ENCODE assay signal across 30 cellular contexts in the genomic region with DNA sequence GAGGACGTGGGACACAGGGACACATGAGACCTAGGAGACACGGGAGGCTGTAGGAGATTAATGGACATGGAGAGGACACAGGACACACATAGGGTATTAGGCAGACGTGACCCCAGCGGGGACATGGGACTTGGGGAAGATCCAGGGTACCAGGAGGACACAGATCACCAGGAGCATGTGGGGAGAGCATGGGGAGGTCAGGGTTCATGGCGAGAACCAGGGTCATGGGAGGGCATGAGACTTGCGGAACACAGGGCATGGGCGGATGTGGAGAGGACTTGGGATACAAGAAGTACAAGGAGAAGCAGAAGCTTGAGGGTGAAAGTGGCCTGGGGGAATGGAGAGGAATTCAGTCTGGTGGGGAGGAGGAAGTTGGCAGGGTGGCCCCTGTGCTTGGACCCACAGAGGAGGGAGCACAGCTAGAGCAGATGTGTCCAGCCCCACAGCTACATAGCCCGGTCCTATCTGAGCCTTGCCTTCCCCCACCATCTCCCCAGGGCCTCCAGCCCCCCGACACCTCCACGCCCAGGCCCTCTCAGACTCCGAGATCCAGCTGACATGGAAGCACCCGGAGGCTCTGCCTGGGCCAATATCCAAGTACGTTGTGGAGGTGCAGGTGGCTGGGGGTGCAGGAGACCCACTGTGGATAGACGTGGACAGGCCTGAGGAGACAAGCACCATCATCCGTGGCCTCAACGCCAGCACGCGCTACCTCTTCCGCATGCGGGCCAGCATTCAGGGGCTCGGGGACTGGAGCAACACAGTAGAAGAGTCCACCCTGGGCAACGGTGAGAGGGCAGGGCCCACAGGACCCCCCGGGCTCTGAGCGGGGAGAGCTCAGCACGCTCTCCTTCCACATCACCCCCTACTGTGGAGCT. TPM values are rescaled to one million over a fixed set of nuclear protein-coding genes. Genes with fewer than 3 reads are reported as not detected.
"Had no signal": no experiment of that assay in that cellular context is flagged by ENCODE, and none has a peak within 500 bp of the region (broad histone marks: within the 10 kb centered on the region; RNA-seq: fewer than 3 reads in every experiment).

No MANE protein-coding gene starts in this region.

- H3K4me1 Mint-ChIP-seq: activated CD8-positive, alpha-beta memory T cell treated with anti-CD3 and anti-CD28 coated beads, Interleukin-2, amount 10 ng/mL, durations not matched to agents 7 days and 5 days; naive B cell had no signal

- H3K4me3 ChIP-seq: gastrocnemius medialis, heart right ventricle, skin epidermis, testis had no signal

- H3K9me3 Mint-ChIP-seq: activated CD4-positive, alpha-beta memory T cell treated with anti-CD3 and anti-CD28 coated beads for 36 hours; activated naive CD4-positive, alpha-beta T cell treated with anti-CD3 and anti-CD28 coated beads, Interleukin-2, amount 50 U/mL, for 72 hours; activated T-cell treated with anti-CD3 and anti-CD28 coated beads, Interleukin-2, amount 50 U/mL, for 4 hours; dendritic cell treated with granulocyte-macrophage colony-stimulating factor and Interleukin-4, amounts not matched to agents 40 ng/mL and 50 ng/mL, for 4 days; stimulated activated naive CD8-positive, alpha-beta T cell treated with anti-CD3 and anti-CD28 coated beads, Interleukin-15, Interleukin-2, amounts not matched to agents 100 ng/mL and 50 ng/mL, for 24 hours had no signal

- H3K9ac ChIP-seq: parathyroid adenoma, SK-N-SH had no signal

- H3K27me3 Mint-ChIP-seq: activated CD8-positive, alpha-beta memory T cell treated with anti-CD3 and anti-CD28 coated beads, Interleukin-2, amount 10 ng/mL, durations not matched to agents 7 days and 5 days; dendritic cell treated with granulocyte-macrophage colony-stimulating factor and Interleukin-4, amounts not matched to agents 40 ng/mL and 50 ng/mL, for 4 days; stimulated activated naive CD8-positive, alpha-beta T cell treated with anti-CD3 and anti-CD28 coated beads, Interleukin-15, Interleukin-2, amounts not matched to agents 100 ng/mL and 50 ng/mL, for 24 hours had no signal

- H3K27ac Mint-ChIP-seq: activated CD4-positive, alpha-beta memory T cell treated with anti-CD3 and anti-CD28 coated beads for 36 hours; activated CD8-positive, alpha-beta memory T cell treated with anti-CD3 and anti-CD28 coated beads, Interleukin-2, amount 10 ng/mL, durations not matched to agents 7 days and 5 days; activated naive CD4-positive, alpha-beta T cell treated with anti-CD3 and anti-CD28 coated beads, Interleukin-2, amount 50 U/mL, for 72 hours; dendritic cell treated with granulocyte-macrophage colony-stimulating factor and Interleukin-4, amounts not matched to agents 40 ng/mL and 50 ng/mL, for 4 days; stimulated activated naive CD8-positive, alpha-beta T cell treated with anti-CD3 and anti-CD28 coated beads, Interleukin-15, Interleukin-2, amounts not matched to agents 100 ng/mL and 50 ng/mL, for 24 hours had no signal

- H3K36me3 Mint-ChIP-seq: activated CD4-positive, alpha-beta memory T cell treated with anti-CD3 and anti-CD28 coated beads for 36 hours; activated CD8-positive, alpha-beta memory T cell treated with anti-CD3 and anti-CD28 coated beads, Interleukin-2, amount 10 ng/mL, durations not matched to agents 7 days and 5 days; activated naive CD4-positive, alpha-beta T cell treated with anti-CD3 and anti-CD28 coated beads, Interleukin-2, amount 50 U/mL, for 72 hours; naive B cell had no signal

- H3K36me3 ChIP-seq: brain microvascular endothelial cell, gastrocnemius medialis, neutrophil, WERI-Rb-1 had no signal

- H3K4me1 ChIP-seq: gastrocnemius medialis, testis had no signal

- H3K9me3 ChIP-seq: gastrocnemius medialis, heart right ventricle, neutrophil, SK-N-SH, testis had no signal

- ATAC-seq: activated CD8-positive, alpha-beta memory T cell treated with anti-CD3 and anti-CD28 coated beads, Interleukin-2, amount 10 ng/mL, durations not matched to agents 7 days and 5 days; activated naive CD4-positive, alpha-beta T cell treated with anti-CD3 and anti-CD28 coated beads, Interleukin-2, amount 50 U/mL, for 72 hours; activated T-cell treated with anti-CD3 and anti-CD28 coated beads, Interleukin-2, amount 50 U/mL, for 4 hours; gastrocnemius medialis; left cardiac atrium had no signal

- H3K27ac ChIP-seq: brain microvascular endothelial cell, epithelial cell of prostate, gastrocnemius medialis, heart right ventricle, neutrophil, parathyroid adenoma, skin epidermis, testis, WERI-Rb-1 had no signal

- H2AFZ ChIP-seq: parathyroid adenoma had no signal

- H3K27me3 ChIP-seq: brain microvascular endothelial cell, gastrocnemius medialis, heart right ventricle, neutrophil, testis had no signal

- DNase-seq: activated CD4-positive, alpha-beta memory T cell treated with anti-CD3 and anti-CD28 coated beads for 36 hours; activated CD8-positive, alpha-beta memory T cell treated with anti-CD3 and anti-CD28 coated beads, Interleukin-2, amount 10 ng/mL, durations not matched to agents 7 days and 5 days; activated effector memory CD4-positive, alpha-beta T cell treated with anti-CD3 and anti-CD28 coated beads, Interleukin-2, amount 50 U/mL, for 16 hours; activated T-cell treated with anti-CD3 and anti-CD28 coated beads, Interleukin-2, amount 50 U/mL, for 4 hours; amniotic stem cell; brain microvascular endothelial cell; cerebellar nuclear complex; effector memory CD4-positive, alpha-beta T cell; gastrocnemius medialis; heart right ventricle; left cardiac atrium; mammary epithelial cell; naive B cell; retina; SK-N-SH; stimulated activated CD4-positive, alpha-beta T cell treated with anti-CD3 and anti-CD28 coated beads, Interleukin-4, amount 100 ng/mL, for 4 hours; stimulated activated CD8-positive, alpha-beta memory T cell treated with anti-CD3 and anti-CD28 coated beads, Interleukin-4, amount 100 ng/mL, for 48 hours; T-helper 1 cell; T1000; testis; WERI-Rb-1 had no signal

- H3K79me2 ChIP-seq: parathyroid adenoma had no signal

- H3K4me3 Mint-ChIP-seq: activated CD4-positive, alpha-beta memory T cell treated with anti-CD3 and anti-CD28 coated beads for 36 hours; activated CD8-positive, alpha-beta memory T cell treated with anti-CD3 and anti-CD28 coated beads, Interleukin-2, amount 10 ng/mL, durations not matched to agents 7 days and 5 days; activated T-cell treated with anti-CD3 and anti-CD28 coated beads, Interleukin-2, amount 50 U/mL, for 4 hours; dendritic cell treated with granulocyte-macrophage colony-stimulating factor and Interleukin-4, amounts not matched to agents 40 ng/mL and 50 ng/mL, for 4 days; stimulated activated naive CD8-positive, alpha-beta T cell treated with anti-CD3 and anti-CD28 coated beads, Interleukin-15, Interleukin-2, amounts not matched to agents 100 ng/mL and 50 ng/mL, for 24 hours had no signal

- H3K4me2 ChIP-seq: SK-N-SH had no signal

RNA-seq across cellular contexts. Expression of a gene that starts 12.1 kb away (rescaled TPM):
- total RNA-seq: activated CD4-positive, alpha-beta memory T cell treated with anti-CD3 and anti-CD28 coated beads for 36 hours; mammary epithelial cell had no signal
- polyA plus RNA-seq: mammary epithelial cell had no signal

RNA-seq across cellular contexts. Expression of a gene that starts 24.7 kb away (rescaled TPM):
- total RNA-seq: activated CD4-positive, alpha-beta memory T cell treated with anti-CD3 and anti-CD28 coated beads for 36 hours; activated CD8-positive, alpha-beta memory T cell treated with anti-CD3 and anti-CD28 coated beads, Interleukin-2, amount 10 ng/mL, durations not matched to agents 7 days and 5 days; activated naive CD4-positive, alpha-beta T cell treated with anti-CD3 and anti-CD28 coated beads, Interleukin-2, amount 50 U/mL, for 72 hours; activated T-cell treated with anti-CD3 and anti-CD28 coated beads, Interleukin-2, amount 50 U/mL, for 4 hours; gastrocnemius medialis; urinary bladder had no signal
- polyA plus RNA-seq: SK-N-SH had no signal

RNA-seq across cellular contexts. Expression of a gene that starts 27.5 kb away (rescaled TPM):
- total RNA-seq: activated CD4-positive, alpha-beta memory T cell treated with anti-CD3 and anti-CD28 coated beads for 36 hours; activated CD8-positive, alpha-beta memory T cell treated with anti-CD3 and anti-CD28 coated beads, Interleukin-2, amount 10 ng/mL, durations not matched to agents 7 days and 5 days; activated naive CD4-positive, alpha-beta T cell treated with anti-CD3 and anti-CD28 coated beads, Interleukin-2, amount 50 U/mL, for 72 hours; activated T-cell treated with anti-CD3 and anti-CD28 coated beads, Interleukin-2, amount 50 U/mL, for 4 hours; heart right ventricle; left cardiac atrium; mononuclear cell had no signal
- polyA plus RNA-seq: heart right ventricle, SK-N-SH had no signal

RNA-seq across cellular contexts. Expression of a gene that starts 43.1 kb away (rescaled TPM):
- total RNA-seq: activated CD8-positive, alpha-beta memory T cell treated with anti-CD3 and anti-CD28 coated beads, Interleukin-2, amount 10 ng/mL, durations not matched to agents 7 days and 5 days; activated T-cell treated with anti-CD3 and anti-CD28 coated beads, Interleukin-2, amount 50 U/mL, for 4 hours; gastrocnemius medialis had no signal
- polyA plus RNA-seq: SK-N-SH had no signal
